Comparison of ENCODE assay signal across 9 cellular contexts in the genomic region with DNA sequence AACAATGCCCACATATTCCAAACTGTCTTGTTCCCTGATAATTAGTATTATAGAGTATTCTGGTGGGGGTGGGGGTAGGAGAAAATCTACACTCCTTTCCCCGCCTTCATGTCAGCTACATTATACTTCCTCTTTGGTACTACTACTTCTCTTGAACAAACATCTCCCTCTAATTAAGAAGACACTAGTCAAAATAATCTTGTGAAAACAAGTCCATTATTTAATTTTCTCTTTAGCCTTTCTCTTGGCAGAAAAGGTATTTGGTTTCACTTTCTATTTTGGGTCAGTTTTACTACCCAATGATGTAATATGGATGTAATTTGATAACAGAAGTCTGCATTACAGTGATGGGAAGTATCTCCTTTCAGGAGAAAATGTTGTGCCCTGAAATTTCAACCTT. TPM values are rescaled to one million over a fixed set of nuclear protein-coding genes. Genes with fewer than 3 reads are reported as not detected.
DNase-seq lines count a peak whose midpoint lies in the region; TF ChIP-seq lines count a peak whose summit lies in the region.
"Had no signal": no experiment of that assay in that cellular context is flagged by ENCODE, and none has a peak within 500 bp of the region (broad histone marks: within the 10 kb centered on the region; RNA-seq: fewer than 3 reads in every experiment).

No MANE protein-coding gene starts in this region.

- CTCF ChIA-PET in mammary epithelial cell (lab: Charles Lee; ENCODE audit: low non-redundant PET), result no interaction called here

- no peak overlapping the region for H2AFZ ChIP-seq in mammary epithelial cell (ENCODE audit: low read depth, low read length)

- H3K27ac ChIP-seq in mammary epithelial cell (ENCODE audit: insufficient read depth, low read depth, low read length), result no peak overlapping the region

- no peak for TF ChIP-seq CTCF in mammary epithelial cell (conservative IDR thresholded peaks at IDR 0.05 in 1 of 2, IDR thresholded peaks at IDR 0.05 in 1 of 2; ENCODE audit: extremely low read depth in 1 of 2, insufficient read depth in 1 of 2, low read depth in 1 of 2, low read length in 2 of 2)

- H3K9ac ChIP-seq in mammary epithelial cell (ENCODE audit: insufficient read depth, low read length), result no peak overlapping the region

- no peaks in the 10 kb centered on the region for H3K79me2 ChIP-seq in mammary epithelial cell (ENCODE audit: insufficient read depth, low read length)

- intact Hi-C loops in mammary epithelial cell (cut with micrococcal nuclease), result no loop called here

- dilution Hi-C loops in mammary epithelial cell (cut with HindIII; ENCODE audit: low sequenced_read_pairs), result no loop called here

- no peaks in the 10 kb centered on the region for H3K4me1 ChIP-seq in mammary epithelial cell (ENCODE audit: insufficient read depth, low read length)

- in situ Hi-C loops in mammary epithelial cell (cut with MboI; ENCODE audit: low sequenced_read_pairs in 2 of 2), result no loop called here

- no peaks in the 10 kb centered on the region for H3K9me3 ChIP-seq in mammary epithelial cell (replicated peaks; ENCODE audit: insufficient read depth, low read length)

- H3K27me3 ChIP-seq in mammary epithelial cell (ENCODE audit: insufficient read depth, low read length), result no peaks in the 10 kb centered on the region
- H3K27me3 ChIP-seq: heart left ventricle had no signal

- no TSS peak for BruUV-seq in mammary epithelial cell (replicated peaks; lab: Mats Ljungman, UMichigan)

- H3K4me2 ChIP-seq in mammary epithelial cell (ENCODE audit: insufficient read depth, low read depth, low read length), result peak overlapping the region; percentile 54

- 91% methylated on average over 1 of the region's 1 CpG for WGBS in mammary epithelial cell (ENCODE audit: low coverage, missing lambda C conversion rate)

- DNase-seq in NCI-H1092 treated with DMSO at 0.1 percent for 48 hours (lab: John Stamatoyannopoulos, UW) (peak; percentile 10), NCI-H1092 (lab: John Stamatoyannopoulos, UW) (no peak), NCI-H2107 (lab: John Stamatoyannopoulos, UW) (peak; percentile 9), mammary epithelial cell (peak; percentile 2), non-pigmented ciliary epithelial cell (ENCODE audit: low read depth) (peak; percentile 15), GDM1 (lab: John Stamatoyannopoulos, UW) (no peak), iPS-NIHi7 (ENCODE audit: extremely low spot score) (no peak)
- no peak for DNase-seq in NK-92 treated with Interleukin-12 subunit alpha and Interleukin-12 subunit beta, amount 100 ng/mL, for 24 hours (lab: John Stamatoyannopoulos, UW)
- DNase-seq: heart left ventricle had no signal

- no peaks in the 10 kb centered on the region for H3K36me3 ChIP-seq in mammary epithelial cell (ENCODE audit: insufficient read depth, low read length)
- H3K36me3 ChIP-seq: heart left ventricle had no signal

- no peaks in the 10 kb centered on the region for H4K20me1 ChIP-seq in mammary epithelial cell (ENCODE audit: insufficient read depth, low read length)

- H3K4me3 ChIP-seq in mammary epithelial cell (replicated peaks in 1 of 3; ENCODE audit: insufficient read depth in 1 of 3, low read depth in 2 of 3, low read length in 3 of 3), result no peak overlapping the region

RNA-seq across cellular contexts. Expression of a gene that starts 22.5 kb away (rescaled TPM):
- not detected for total RNA-seq in mammary epithelial cell
- polyA plus RNA-seq in mammary epithelial cell, result not detected
- polyA minus RNA-seq in mammary epithelial cell, result not detected

Comparison
In these comparisons a context has a peak if more than half of its experiments do, and no peak if none do; other contexts are left out.
1. DNase-seq: peak in NCI-H1092 treated with DMSO at 0.1 percent for 48 hours (single experiment), NCI-H2107 (single experiment), mammary epithelial cell (single experiment) and non-pigmented ciliary epithelial cell (single experiment); none in NCI-H1092 (single experiment), GDM1 (single experiment), NK-92 treated with Interleukin-12 subunit alpha and Interleukin-12 subunit beta, amount 100 ng/mL, for 24 hours (single experiment) and iPS-NIHi7 (single experiment).